In genomic region chr3:19954676-19955075, GRCh38 we compare ENCODE assay signal across 23 cellular contexts. TPM values are rescaled to one million over a fixed set of nuclear protein-coding genes. Genes with fewer than 3 reads are reported as not detected.
"Had no signal": no experiment of that assay in that cellular context is flagged by ENCODE, and none has a peak within 500 bp of the region (broad histone marks: within the 10 kb centered on the region; RNA-seq: fewer than 3 reads in every experiment).

No MANE protein-coding gene starts in this region.

- DNase-seq: KBM-7, MG63, NCI-H1092, NCI-H1105 treated with DMSO at 0.1 percent for 48 hours, NCI-H1417 treated with DMSO at 0.1 percent for 48 hours, NCI-H146, NCI-H1694 treated with DMSO at 0.1 percent for 48 hours, NCI-H2029, NCI-H2081 treated with DMSO at 0.1 percent for 48 hours, NCI-H2171, NCI-H226, NCI-H446, NCI-H510A, NCI-H524 treated with DMSO at 0.1 percent for 48 hours, NCI-H69, NCI-H774, Right ventricle myocardium superior, RPMI8226, SIG-M5 had no signal

- H3K9me3 ChIP-seq: MG63, SJSA1 had no signal

- H3K27me3 ChIP-seq: MG63, SJSA1 had no signal

- H3K4me1 ChIP-seq: SJSA1 had no signal

- H3K4me3 ChIP-seq: MG63, SJSA1, SK-N-MC had no signal

- H3K27ac ChIP-seq: SJSA1, SK-N-MC had no signal

RNA-seq across cellular contexts. Expression of gene EFHB, which starts 20.7 kb away (rescaled TPM):
- total RNA-seq: HT-29, Right ventricle myocardium superior had no signal

RNA-seq across cellular contexts. Expression of gene PP2D1, which starts 57.4 kb away (rescaled TPM):
- total RNA-seq: HT-29, LHCN-M2, Right ventricle myocardium superior, SJSA1 had no signal
